ENCODE assay signal across 16 cellular contexts in genomic region chrX:135384161-135384836, GRCh38. TPM values are rescaled to one million over a fixed set of nuclear protein-coding genes. Genes with fewer than 3 reads are reported as not detected.
DNase-seq lines count a peak whose midpoint lies in the region; ATAC-seq, FAIRE-seq and TF ChIP-seq lines count a peak whose summit lies in the region.
"Had no signal": no experiment of that assay in that cellular context is flagged by ENCODE, and none has a peak within 500 bp of the region (broad histone marks: within the 10 kb centered on the region; RNA-seq: fewer than 3 reads in every experiment).

No MANE protein-coding gene starts in this region.

- peak; percentile 93 for ATAC-seq in CD8-positive, alpha-beta T cell
- ATAC-seq in natural killer cell (peak; percentile 58 to 96 (median 77)), HG02981 (IDR thresholded peaks at IDR 0.05; ENCODE audit: unreplicated experiment) (no peak), GM18498 (IDR thresholded peaks at IDR 0.05; ENCODE audit: unreplicated experiment) (no peak)
- ATAC-seq: heart left ventricle, Panc1, pancreas had no signal

- no peak for TF ChIP-seq CTCF in CD8-positive, alpha-beta T cell (IDR thresholded peaks at IDR 0.05)
- TF ChIP-seq CTCF in NB4 (IDR thresholded peaks at IDR 0.05; ENCODE audit: low read depth, low read length), result no peak
- TF ChIP-seq CTCF in natural killer cell (IDR thresholded peaks at IDR 0.05), result no peak
- TF ChIP-seq CTCF in dorsolateral prefrontal cortex (IDR thresholded peaks at IDR 0.05 in 54 of 56, conservative IDR thresholded peaks at IDR 0.05 in 2 of 56; ENCODE audit: low read depth in 1 of 56, partially characterized antibody in 56 of 56), result no peak
- no peak for TF ChIP-seq CTCF in D721Med (IDR thresholded peaks at IDR 0.05; ENCODE audit: insufficient read depth, missing control alignments)

- no peaks in the 10 kb centered on the region for H3K36me3 Mint-ChIP-seq in CD8-positive, alpha-beta T cell
- no peaks in the 10 kb centered on the region for H3K36me3 Mint-ChIP-seq in natural killer cell
- H3K36me3 Mint-ChIP-seq: brain had no signal

- peak; percentile 0 to 60 (median 18) for DNase-seq in CD8-positive, alpha-beta T cell
- DNase-seq in NB4 (ENCODE audit: low read depth) (peak; percentile 44), natural killer cell (no peak), dorsolateral prefrontal cortex (no peak), D721Med (ENCODE audit: insufficient read length, low spot score) (no peak)
- DNase-seq in activated T-cell treated with anti-CD3 and anti-CD28 coated beads, Interleukin-2, amount 50 U/mL, for 48 hours, result peak; percentile 27 to 36
- DNase-seq: BE2C, heart left ventricle, NCI-H2029 treated with DMSO at 0.1 percent for 48 hours, pancreas had no signal

- no peaks in the 10 kb centered on the region for H3K27me3 Mint-ChIP-seq in CD8-positive, alpha-beta T cell (ENCODE audit: low read depth)
- H3K27me3 Mint-ChIP-seq in natural killer cell (ENCODE audit: low read depth in 2 of 2), result peaks cover 0 to 2% of the 10 kb centered on the region in 2 donors

- H3K9me3 ChIP-seq in CD8-positive, alpha-beta T cell (ENCODE audit: low read length), result no peaks in the 10 kb centered on the region
- H3K9me3 ChIP-seq: BE2C, heart left ventricle, pancreas had no signal

- no peak for TF ChIP-seq POLR2A in NB4 (IDR thresholded peaks at IDR 0.05; ENCODE audit: extremely low read depth, insufficient read length)

- POLR2A ChIA-PET in CD8-positive, alpha-beta T cell (lab: Charles Lee), result interaction anchor here (0.6 kb wide), 2 partner anchors 29 to 1636 kb away, joined by 3 read pairs; no protein-coding TSS in a partner anchor

- no peak overlapping the region for H3K27ac ChIP-seq in CD8-positive, alpha-beta T cell (ENCODE audit: low read depth, low read length)
- H3K27ac ChIP-seq in dorsolateral prefrontal cortex, result no peak overlapping the region
- H3K27ac ChIP-seq: heart left ventricle, pancreas had no signal

- H3K27ac Mint-ChIP-seq in CD8-positive, alpha-beta T cell, result peak overlapping the region; percentile 76
- peak overlapping the region in 1 of 2 donors; percentile 42 for H3K27ac Mint-ChIP-seq in natural killer cell
- H3K27ac Mint-ChIP-seq: brain had no signal

- H3K9me3 Mint-ChIP-seq in CD8-positive, alpha-beta T cell, result no peaks in the 10 kb centered on the region
- no peaks in the 10 kb centered on the region for H3K9me3 Mint-ChIP-seq in natural killer cell

- H3K36me3 ChIP-seq in CD8-positive, alpha-beta T cell (ENCODE audit: insufficient read depth, low read length), result no peaks in the 10 kb centered on the region
- H3K36me3 ChIP-seq: BE2C, heart left ventricle, pancreas had no signal

- no peaks in the 10 kb centered on the region for H3K27me3 ChIP-seq in CD8-positive, alpha-beta T cell (ENCODE audit: insufficient read depth, low read length)
- peaks cover 0 to 32% (median 3%) of the 10 kb centered on the region in 45 donors for H3K27me3 ChIP-seq in dorsolateral prefrontal cortex
- H3K27me3 ChIP-seq: BE2C, heart left ventricle, pancreas had no signal

- peak overlapping the region; percentile 66 for H3K4me3 Mint-ChIP-seq in CD8-positive, alpha-beta T cell
- peak overlapping the region; percentile 29 for H3K4me3 Mint-ChIP-seq in natural killer cell
- H3K4me3 Mint-ChIP-seq: brain had no signal

- no peak for FAIRE-seq in D721Med (lab: Jason Lieb, UNC)
- FAIRE-seq: H54, pancreas had no signal

- peaks cover 35% of the 10 kb centered on the region for H3K4me1 ChIP-seq in CD8-positive, alpha-beta T cell (ENCODE audit: insufficient read depth, low read length)
- H3K4me1 ChIP-seq: BE2C, pancreas had no signal

- no peak overlapping the region for H3K4me3 ChIP-seq in CD8-positive, alpha-beta T cell (ENCODE audit: low read depth, low read length)
- H3K4me3 ChIP-seq in NB4 (ENCODE audit: low read depth, low read length), result no peak overlapping the region
- H3K4me3 ChIP-seq in dorsolateral prefrontal cortex, result no peak overlapping the region
- H3K4me3 ChIP-seq: heart left ventricle, lung, pancreas had no signal

- H3K4me1 Mint-ChIP-seq in CD8-positive, alpha-beta T cell (ENCODE audit: low read depth), result peaks cover 42% of the 10 kb centered on the region
- peaks cover 12 to 21% of the 10 kb centered on the region in 2 donors for H3K4me1 Mint-ChIP-seq in natural killer cell
- H3K4me1 Mint-ChIP-seq: brain had no signal

- CTCF ChIA-PET in CD8-positive, alpha-beta T cell (lab: Charles Lee), result no interaction called here

- intact Hi-C loops in CD8-positive, alpha-beta T cell (cut with DNase I, micrococcal nuclease), result loop anchor here in 1 of 2 experiments (1.0 kb wide), 2 partner anchors 37 to 137 kb away; partner anchors contain the start of gene SMIM10L2A
- intact Hi-C loops in natural killer cell (cut with micrococcal nuclease), result no loop called here
- intact Hi-C loops in dorsolateral prefrontal cortex (cut with DNase I), result no loop called here

RNA-seq across cellular contexts. Expression of gene SMIM10L2A, which starts 37.4 kb away (rescaled TPM):
- 1 to 10 TPM; 1.3 to 1.4 TPM for total RNA-seq in CD8-positive, alpha-beta T cell
- total RNA-seq in natural killer cell (under 1 TPM; 0.08 to 0.27 (median 0.14) TPM), dorsolateral prefrontal cortex (10 to 100 TPM; 11.8 to 49.0 (median 27.9) TPM)

RNA-seq across cellular contexts. Expression of gene ZNF449, which starts 39.7 kb away (rescaled TPM):
- total RNA-seq in CD8-positive, alpha-beta T cell, result 1 to 10 TPM in 1 of 2 experiments, under 1 TPM in 1; 0.65 to 1.1 TPM
- total RNA-seq in natural killer cell (1 to 10 TPM; 3.2 to 5.3 (median 3.7) TPM), dorsolateral prefrontal cortex (10 to 100 TPM in 52 of 120 experiments, 1 to 10 TPM in 68; 4.0 to 18.0 (median 9.5) TPM)

RNA-seq across cellular contexts. Expression of gene ZNF75D, which starts 40.4 kb away (rescaled TPM):
- total RNA-seq in CD8-positive, alpha-beta T cell, result 1 to 10 TPM; 5.6 to 5.9 TPM
- total RNA-seq in natural killer cell (10 to 100 TPM in 2 of 3 donors, 1 to 10 TPM in 1; 9.3 to 13.8 (median 11.2) TPM), dorsolateral prefrontal cortex (10 to 100 TPM in 17 of 120 experiments, 1 to 10 TPM in 103; 5.8 to 12.0 (median 8.3) TPM)

Comparison
In these comparisons a context has a peak if more than half of its experiments do, and no peak if none do; other contexts are left out.
1. ATAC-seq: peak in CD8-positive, alpha-beta T cell (single experiment) and natural killer cell (3 of 3); none in HG02981 (single experiment) and GM18498 (single experiment).
2. DNase-seq: peak in CD8-positive, alpha-beta T cell (7 of 7), NB4 (single experiment) and activated T-cell treated with anti-CD3 and anti-CD28 coated beads, Interleukin-2, amount 50 U/mL, for 48 hours (2 of 2); none in natural killer cell (single experiment), dorsolateral prefrontal cortex (0 of 10) and D721Med (single experiment).
3. RNA of gene SMIM10L2A, which starts 37.4 kb away (total RNA-seq): 11.8 to 49.0 TPM in dorsolateral prefrontal cortex; 1.3 to 1.4 TPM in CD8-positive, alpha-beta T cell and 0.08 to 0.27 TPM in natural killer cell; every median in the first group is over 4 times any median in the second.